ENCODE assay signal across 10 cellular contexts in genomic region chr17:13597723-13598347, GRCh38. TPM values are rescaled to one million over a fixed set of nuclear protein-coding genes. Genes with fewer than 3 reads are reported as not detected.
DNase-seq lines count a peak whose midpoint lies in the region; ATAC-seq and TF ChIP-seq lines count a peak whose summit lies in the region.
"Had no signal": no experiment of that assay in that cellular context is flagged by ENCODE, and none has a peak within 500 bp of the region (broad histone marks: within the 10 kb centered on the region; RNA-seq: fewer than 3 reads in every experiment).

No MANE protein-coding gene starts in this region.

- WGBS in endodermal cell (ENCODE audit: insufficient coverage in 1 of 2, insufficient read length in 1 of 2), 2 experiments = 13% methylated on average over 1 of the region's 3 CpGs; no CpG with 5 or more reads in 1 of the 2 experiments

- no peaks in the 10 kb centered on the region for H3K9me3 Mint-ChIP-seq in CD8-positive, alpha-beta T cell
- H3K9me3 Mint-ChIP-seq in endodermal cell = no peaks in the 10 kb centered on the region
- H3K9me3 Mint-ChIP-seq in neural crest cell = no peaks in the 10 kb centered on the region

- no peak overlapping the region for H3K27ac Mint-ChIP-seq in CD8-positive, alpha-beta T cell
- no peak overlapping the region for H3K27ac Mint-ChIP-seq in endodermal cell
- no peak overlapping the region for H3K27ac Mint-ChIP-seq in neural crest cell (ENCODE audit: unreplicated experiment)

- peak; percentile 63 for TF ChIP-seq CTCF in CD8-positive, alpha-beta T cell (IDR thresholded peaks at IDR 0.05)
- peak; percentile 88 for TF ChIP-seq CTCF in endodermal cell (conservative IDR thresholded peaks at IDR 0.05)
- peak; percentile 79 for TF ChIP-seq CTCF in neural crest cell (conservative IDR thresholded peaks at IDR 0.05)

- no peak for ATAC-seq in CD8-positive, alpha-beta T cell
- ATAC-seq in HG02870 (IDR thresholded peaks at IDR 0.05; ENCODE audit: unreplicated experiment) = no peak
- ATAC-seq in GM18498 (IDR thresholded peaks at IDR 0.05; ENCODE audit: unreplicated experiment) = no peak

- H3K4me3 ChIP-seq in CD8-positive, alpha-beta T cell (ENCODE audit: low read depth, low read length) = no peak overlapping the region
- H3K4me3 ChIP-seq in endodermal cell (ENCODE audit: low read length) = no peak overlapping the region
- H3K4me3 ChIP-seq: SK-N-MC had no signal

- H3K9me3 ChIP-seq in CD8-positive, alpha-beta T cell (ENCODE audit: low read length) = no peaks in the 10 kb centered on the region
- H3K9me3 ChIP-seq in endodermal cell (ENCODE audit: control insufficient read depth, low read length) = no peaks in the 10 kb centered on the region
- H3K9me3 ChIP-seq: neutrophil had no signal

- CTCF ChIA-PET in CD8-positive, alpha-beta T cell (lab: Charles Lee) = interaction anchor here (0.6 to 7.0 kb wide), 7 partner anchors 616 to 1329 kb away, joined by 3 to 105 read pairs (median 5); no protein-coding TSS in a partner anchor

- H3K4me3 Mint-ChIP-seq in CD8-positive, alpha-beta T cell = no peak overlapping the region
- H3K4me3 Mint-ChIP-seq in endodermal cell (no peak overlapping the region), neural crest cell (peak overlapping the region; percentile 92)

- intact Hi-C loops in CD8-positive, alpha-beta T cell (cut with DNase I, micrococcal nuclease) = loop anchor here in 1 of 2 experiments (5.0 to 10.0 kb wide), 3 partner anchors 829 to 1574 kb away; no protein-coding TSS in a partner anchor

- H3K4me1 ChIP-seq in CD8-positive, alpha-beta T cell (ENCODE audit: insufficient read depth, low read length) = peaks cover 3% of the 10 kb centered on the region
- H3K4me1 ChIP-seq in endodermal cell (ENCODE audit: control insufficient read depth, insufficient read depth, low read length) = peaks cover 3% of the 10 kb centered on the region

- H3K36me3 ChIP-seq in CD8-positive, alpha-beta T cell (ENCODE audit: insufficient read depth, low read length) = no peaks in the 10 kb centered on the region
- H3K36me3 ChIP-seq in endodermal cell (ENCODE audit: control insufficient read depth, insufficient read depth, low read length) = no peaks in the 10 kb centered on the region
- H3K36me3 ChIP-seq: neutrophil had no signal

- H3K27ac ChIP-seq in CD8-positive, alpha-beta T cell (ENCODE audit: low read depth, low read length) = no peak overlapping the region
- no peak overlapping the region for H3K27ac ChIP-seq in endodermal cell (ENCODE audit: low read depth, low read length)
- H3K27ac ChIP-seq: neutrophil, SK-N-MC had no signal

- H3K9ac ChIP-seq in endodermal cell (ENCODE audit: extremely low read depth, low read length, poor library complexity, severe bottlenecking) = no peak overlapping the region

- POLR2A ChIA-PET in CD8-positive, alpha-beta T cell (lab: Charles Lee) = no interaction called here

- peaks cover 13% of the 10 kb centered on the region for H3K4me1 Mint-ChIP-seq in CD8-positive, alpha-beta T cell (ENCODE audit: low read depth)
- peaks cover 30% of the 10 kb centered on the region for H3K4me1 Mint-ChIP-seq in endodermal cell
- peaks cover 77% of the 10 kb centered on the region for H3K4me1 Mint-ChIP-seq in neural crest cell

- no peaks in the 10 kb centered on the region for H3K36me3 Mint-ChIP-seq in CD8-positive, alpha-beta T cell
- H3K36me3 Mint-ChIP-seq in endodermal cell (ENCODE audit: low read depth) (no peaks in the 10 kb centered on the region), neural crest cell (ENCODE audit: low read depth) (peaks cover 2% of the 10 kb centered on the region)

- H3K27me3 Mint-ChIP-seq in CD8-positive, alpha-beta T cell (ENCODE audit: low read depth) = peaks cover 35% of the 10 kb centered on the region
- H3K27me3 Mint-ChIP-seq in endodermal cell (ENCODE audit: insufficient read depth) = peaks cover 44% of the 10 kb centered on the region
- no peaks in the 10 kb centered on the region for H3K27me3 Mint-ChIP-seq in neural crest cell (ENCODE audit: low read depth)

- H3K27me3 ChIP-seq in CD8-positive, alpha-beta T cell (ENCODE audit: insufficient read depth, low read length) = peaks cover 7% of the 10 kb centered on the region
- peaks cover 25% of the 10 kb centered on the region for H3K27me3 ChIP-seq in endodermal cell (ENCODE audit: control insufficient read depth, insufficient read depth, low read length, poor library complexity, severe bottlenecking)

- DNase-seq in CD8-positive, alpha-beta T cell = peak in 4 of 7 experiments; percentile 4 to 56 (median 26)
- DNase-seq in HCEC 1CT (peak; percentile 58), T-helper 1 cell (peak in 4 of 5 donors; percentile 13 to 57 (median 22)), endodermal cell (peak; percentile 75), neural crest cell (ENCODE audit: low read depth, low spot score) (peak; percentile 14), ureter (ENCODE audit: low spot score) (no peak)

RNA-seq across cellular contexts. Expression of gene HS3ST3A1, which starts 3.9 kb away (rescaled TPM):
- total RNA-seq in CD8-positive, alpha-beta T cell = not detected
- total RNA-seq in endodermal cell (1 to 10 TPM; 1.9 to 2.4 TPM), neural crest cell (14.7 and 15.0 TPM in 2 replicates), ureter (not detected)
- polyA plus RNA-seq in endodermal cell (2013, experiment 1 of 2) = 4.1 TPM
- 4.3 TPM for polyA plus RNA-seq in endodermal cell (2013, experiment 2 of 2)
